ENCODE assay signal across 2 cellular contexts in genomic region chr5:35939639-35940038, GRCh38.
TF ChIP-seq lines count a peak whose summit lies in the region.

No MANE protein-coding gene starts in this region.

TF ChIP-seq in SK-N-SH, 30 proteins besides CTCF, POLR2A, EP300 and RAD21:
- no peak for TF ChIP-seq IRF3 (IDR thresholded peaks at IDR 0.05; ENCODE audit: low read depth, low read length)
- no peak for TF ChIP-seq MXI1 (IDR thresholded peaks at IDR 0.05; ENCODE audit: low read depth, low read length)
- no peak for TF ChIP-seq SIN3A (IDR thresholded peaks at IDR 0.05; ENCODE audit: borderline replicate concordance, low read depth, low read length)
- TF ChIP-seq RCOR1 (IDR thresholded peaks at IDR 0.05; ENCODE audit: low read length), result no peak
- TF ChIP-seq NFIC (IDR thresholded peaks at IDR 0.05; ENCODE audit: borderline replicate concordance), result no peak
- no peak for TF ChIP-seq EZH2phosphoT487 (IDR thresholded peaks at IDR 0.05; ENCODE audit: borderline replicate concordance, low read depth)
- no peak for TF ChIP-seq MEF2A (IDR thresholded peaks at IDR 0.05; ENCODE audit: borderline replicate concordance, low read depth)
- no peak for TF ChIP-seq SMC3 (IDR thresholded peaks at IDR 0.05; ENCODE audit: low read depth, low read length)
- TF ChIP-seq POLR2AphosphoS5 (IDR thresholded peaks at IDR 0.05; ENCODE audit: low read depth, low read length), result no peak
- TF ChIP-seq JUND (IDR thresholded peaks at IDR 0.05), result no peak
- no peak for TF ChIP-seq TEAD4 (IDR thresholded peaks at IDR 0.05; ENCODE audit: borderline replicate concordance, insufficient read depth)
- TF ChIP-seq CHD2 (IDR thresholded peaks at IDR 0.05; ENCODE audit: low read length, partially characterized antibody), result no peak
- no peak for TF ChIP-seq RXRA (IDR thresholded peaks at IDR 0.05; ENCODE audit: borderline replicate concordance, low read depth)
- no peak for TF ChIP-seq GATA2 (CRISPR knock-in tag; IDR thresholded peaks at IDR 0.05)
TF ChIP-seq in SK-N-SH: peak in this region for 0.

TF ChIP-seq in SK-N-SH treated with all-trans-retinoic acid at 6 μM for 48 hours, 23 proteins besides CTCF, POLR2A, EP300 and RAD21:
- TF ChIP-seq TCF4 (CRISPR knock-in tag; IDR thresholded peaks at IDR 0.05; ENCODE audit: borderline replicate concordance), result no peak
- no peak for TF ChIP-seq PPARA (CRISPR knock-in tag; IDR thresholded peaks at IDR 0.05; ENCODE audit: borderline replicate concordance)
- no peak for TF ChIP-seq TOX (CRISPR knock-in tag; IDR thresholded peaks at IDR 0.05; ENCODE audit: borderline replicate concordance)
- TF ChIP-seq ZC3H10 (CRISPR knock-in tag; IDR thresholded peaks at IDR 0.05), result no peak
- no peak for TF ChIP-seq SNAI2 (CRISPR knock-in tag; IDR thresholded peaks at IDR 0.05)
- TF ChIP-seq OSR1 (CRISPR knock-in tag; IDR thresholded peaks at IDR 0.05), result no peak
- no peak for TF ChIP-seq ISL1 (CRISPR knock-in tag; IDR thresholded peaks at IDR 0.05)
- no peak for TF ChIP-seq ZNF70 (CRISPR knock-in tag; IDR thresholded peaks at IDR 0.05)
- no peak for TF ChIP-seq CREB5 (CRISPR knock-in tag; IDR thresholded peaks at IDR 0.05; ENCODE audit: low read depth)
- TF ChIP-seq PATZ1 (CRISPR knock-in tag; IDR thresholded peaks at IDR 0.05; ENCODE audit: borderline replicate concordance), result no peak
- TF ChIP-seq RARB (CRISPR knock-in tag; IDR thresholded peaks at IDR 0.05), result no peak
- TF ChIP-seq CSRNP3 (CRISPR knock-in tag; IDR thresholded peaks at IDR 0.05), result no peak
- no peak for TF ChIP-seq BACH2 (CRISPR knock-in tag; IDR thresholded peaks at IDR 0.05; ENCODE audit: borderline replicate concordance)
- TF ChIP-seq ZFP30 (CRISPR knock-in tag; IDR thresholded peaks at IDR 0.05), result no peak
